Comparison of ENCODE assay signal across 15 cellular contexts in genomic region chr16:57004387-57005250, GRCh38. TPM values are rescaled to one million over a fixed set of nuclear protein-coding genes. Genes with fewer than 3 reads are reported as not detected.
DNase-seq lines count a peak whose midpoint lies in the region; ATAC-seq, FAIRE-seq and TF ChIP-seq lines count a peak whose summit lies in the region.
"Had no signal": no experiment of that assay in that cellular context is flagged by ENCODE, and none has a peak within 500 bp of the region (broad histone marks: within the 10 kb centered on the region; RNA-seq: fewer than 3 reads in every experiment).

No MANE protein-coding gene starts in this region.

- H3K9ac ChIP-seq in H9 (ENCODE audit: extremely low read depth, insufficient read length, low read length) (no peak overlapping the region), astrocyte (ENCODE audit: low read length) (no peak overlapping the region)

- ATAC-seq in activated CD8-positive, alpha-beta memory T cell treated with anti-CD3 and anti-CD28 coated beads, Interleukin-2, amount 10 ng/mL, durations not matched to agents 7 days and 5 days = no peak
- ATAC-seq in sciatic nerve = no peak
- no peak for ATAC-seq in GM21723 (IDR thresholded peaks at IDR 0.05; ENCODE audit: unreplicated experiment)
- no peak for ATAC-seq in right cardiac atrium

- H3K27me3 Mint-ChIP-seq in activated CD8-positive, alpha-beta memory T cell treated with anti-CD3 and anti-CD28 coated beads, Interleukin-2, amount 10 ng/mL, durations not matched to agents 7 days and 5 days = no peaks in the 10 kb centered on the region
- H3K27me3 Mint-ChIP-seq in H9 (ENCODE audit: low read depth) = no peaks in the 10 kb centered on the region; the same call in none of the 2 replicates
- H3K27me3 Mint-ChIP-seq in astrocyte (ENCODE audit: low read depth, unreplicated experiment) = no peaks in the 10 kb centered on the region

- H3T11ph ChIP-seq in H9 (ENCODE audit: low read length) = no peak overlapping the region

- H3K4me1 ChIP-seq in H9 (ENCODE audit: insufficient read depth, low read length) (peaks cover 3% of the 10 kb centered on the region; the same call in 1 of the 2 replicates), astrocyte (ENCODE audit: insufficient read depth, low read length) (peaks cover 15% of the 10 kb centered on the region), right cardiac atrium (ENCODE audit: control insufficient read depth, insufficient read depth, low read length) (peaks cover 6% of the 10 kb centered on the region)

- H3K4me3 ChIP-seq in astrocyte (ENCODE audit: insufficient read depth, low read depth, low read length) = no peak overlapping the region
- H3K4me3 ChIP-seq in right cardiac atrium (ENCODE audit: low read length) = no peak overlapping the region
- H3K4me3 ChIP-seq: skin epidermis had no signal

- intact Hi-C loops in sciatic nerve (cut with DNase I) = no loop called here
- intact Hi-C loops in right cardiac atrium (cut with DNase I) = no loop called here

- H3K14ac ChIP-seq in H9 (ENCODE audit: insufficient read depth, low read length) = no peak overlapping the region

- H4K5ac ChIP-seq in H9 (ENCODE audit: insufficient read length, low read depth, low read length) = no peak overlapping the region

- WGBS in H9 (ENCODE audit: extremely low coverage, insufficient read length, low lambda C conversion rate) = no CpG with 5 or more reads among the region's 15 CpGs
- 77% methylated on average over 15 of the region's 15 CpGs for WGBS in right cardiac atrium

- H3K27ac Mint-ChIP-seq in activated CD8-positive, alpha-beta memory T cell treated with anti-CD3 and anti-CD28 coated beads, Interleukin-2, amount 10 ng/mL, durations not matched to agents 7 days and 5 days = peak overlapping the region; percentile 79
- H3K27ac Mint-ChIP-seq in H9 = peak overlapping the region; percentile 16 to 40 (median 29); a peak in 2 of 7 replicates
- peak overlapping the region; percentile 1 for H3K27ac Mint-ChIP-seq in astrocyte (ENCODE audit: unreplicated experiment)

- no peak overlapping the region for H2BK120ac ChIP-seq in H9 (ENCODE audit: low read depth, low read length, poor library complexity, severe bottlenecking)

- TF ChIP-seq CTCF in H9 (conservative IDR thresholded peaks at IDR 0.05) (no peak), astrocyte (IDR thresholded peaks at IDR 0.05; ENCODE audit: insufficient read depth, low read depth, low read length) (no peak)

- H3K23ac ChIP-seq in H9 (ENCODE audit: insufficient read length, low read depth, low read length) = no peak overlapping the region

- no peak for FAIRE-seq in astrocyte (lab: Jason Lieb, UNC)
- FAIRE-seq: islet of Langerhans had no signal

- no peak overlapping the region for H3K27ac ChIP-seq in H9 (ENCODE audit: insufficient read length, low read depth, low read length)
- H3K27ac ChIP-seq in astrocyte (ENCODE audit: low read depth, low read length) = no peak overlapping the region
- no peak overlapping the region for H3K27ac ChIP-seq in right cardiac atrium (ENCODE audit: low read length)

- H2BK20ac ChIP-seq in H9 (ENCODE audit: low read depth, low read length, poor library complexity, severe bottlenecking) = no peak overlapping the region

- peak overlapping the region; percentile 31 for H3K4me3 Mint-ChIP-seq in activated CD8-positive, alpha-beta memory T cell treated with anti-CD3 and anti-CD28 coated beads, Interleukin-2, amount 10 ng/mL, durations not matched to agents 7 days and 5 days
- H3K4me3 Mint-ChIP-seq in H9 (no peak overlapping the region), astrocyte (ENCODE audit: unreplicated experiment) (no peak overlapping the region)

- H3K79me2 ChIP-seq in H9 (ENCODE audit: insufficient read depth, low read length) (no peaks in the 10 kb centered on the region), astrocyte (ENCODE audit: insufficient read depth, low read length) (peaks cover 12% of the 10 kb centered on the region)

- no peak overlapping the region for H3K4ac ChIP-seq in H9 (ENCODE audit: low read depth, low read length)

- H4K20me1 ChIP-seq in H9 (ENCODE audit: control insufficient read depth, insufficient read depth, insufficient read length) = no peaks in the 10 kb centered on the region
- no peaks in the 10 kb centered on the region for H4K20me1 ChIP-seq in astrocyte (ENCODE audit: insufficient read depth, low read length)

- H4K8ac ChIP-seq in H9 (replicated peaks; ENCODE audit: insufficient read length, low read depth, low read length) = no peak overlapping the region

- H3K23me2 ChIP-seq in H9 (ENCODE audit: insufficient read length, low read depth, low read length, poor library complexity, severe bottlenecking) = no peaks in the 10 kb centered on the region

- H3K9me3 ChIP-seq in H9 (ENCODE audit: control insufficient read depth, low read depth, low read length) (no peaks in the 10 kb centered on the region), astrocyte (ENCODE audit: insufficient read depth, low read depth, low read length) (no peaks in the 10 kb centered on the region), right cardiac atrium (ENCODE audit: control insufficient read depth, low read length) (no peaks in the 10 kb centered on the region)

- peaks cover 82% of the 10 kb centered on the region for H3K4me1 Mint-ChIP-seq in activated CD8-positive, alpha-beta memory T cell treated with anti-CD3 and anti-CD28 coated beads, Interleukin-2, amount 10 ng/mL, durations not matched to agents 7 days and 5 days
- H3K4me1 Mint-ChIP-seq in H9 (peaks cover 12 to 14% of the 10 kb centered on the region in 2 experiments), astrocyte (ENCODE audit: low read depth, unreplicated experiment) (peaks cover 8% of the 10 kb centered on the region)

- no peak overlapping the region for H2BK15ac ChIP-seq in H9 (ENCODE audit: low read depth, low read length)

- no peak overlapping the region for H2BK5ac ChIP-seq in H9 (ENCODE audit: insufficient read length, low read length)

- no peaks in the 10 kb centered on the region for H3K79me1 ChIP-seq in H9 (ENCODE audit: insufficient read depth, low read depth, low read length, poor library complexity, severe bottlenecking)

- no peak overlapping the region for H2AFZ ChIP-seq in H9 (ENCODE audit: low read length)
- H2AFZ ChIP-seq in astrocyte (ENCODE audit: low read depth, low read length) = no peak overlapping the region

- H3K36me3 ChIP-seq in astrocyte (ENCODE audit: insufficient read depth, low read length) = no peaks in the 10 kb centered on the region

- H3K4me2 ChIP-seq in H9 (ENCODE audit: insufficient read depth, insufficient read length, low read length) = no peak overlapping the region
- H3K4me2 ChIP-seq in astrocyte (ENCODE audit: low read length) = no peak overlapping the region

- H4K91ac ChIP-seq in H9 (ENCODE audit: insufficient read length, low read depth, low read length) = no peak overlapping the region

- H3K36me3 Mint-ChIP-seq in activated CD8-positive, alpha-beta memory T cell treated with anti-CD3 and anti-CD28 coated beads, Interleukin-2, amount 10 ng/mL, durations not matched to agents 7 days and 5 days = peaks cover 41% of the 10 kb centered on the region
- H3K36me3 Mint-ChIP-seq in H9 (ENCODE audit: insufficient read depth in 1 of 3, low read depth in 3 of 3) (no peaks in the 10 kb centered on the region), astrocyte (ENCODE audit: low read depth, unreplicated experiment) (peaks cover 7% of the 10 kb centered on the region)

- H3K27me3 ChIP-seq in H9 (ENCODE audit: insufficient read depth, low read length) (peaks cover 2% of the 10 kb centered on the region; the same call in 1 of the 2 replicates), astrocyte (ENCODE audit: insufficient read depth, low read length) (no peaks in the 10 kb centered on the region), right cardiac atrium (ENCODE audit: control insufficient read depth, insufficient read depth) (no peaks in the 10 kb centered on the region)

- no peak overlapping the region for H2AK5ac ChIP-seq in H9 (ENCODE audit: insufficient read length, low read length)

- H3K9me3 Mint-ChIP-seq in activated CD8-positive, alpha-beta memory T cell treated with anti-CD3 and anti-CD28 coated beads, Interleukin-2, amount 10 ng/mL, durations not matched to agents 7 days and 5 days (ENCODE audit: low read depth) = no peaks in the 10 kb centered on the region
- peaks cover 0 to 5% of the 10 kb centered on the region in 2 experiments; a peak in 1 of 5 replicates for H3K9me3 Mint-ChIP-seq in H9
- no peaks in the 10 kb centered on the region for H3K9me3 Mint-ChIP-seq in astrocyte (ENCODE audit: unreplicated experiment)

- no peak overlapping the region for H3K18ac ChIP-seq in H9 (ENCODE audit: insufficient read length, low read depth, low read length)

- CTCF ChIA-PET in activated CD8-positive, alpha-beta memory T cell treated with anti-CD3 and anti-CD28 coated beads, Interleukin-2, amount 10 ng/mL, durations not matched to agents 7 days and 5 days (lab: Charles Lee) = interaction anchor here (0.7 to 3.1 kb wide), 7 partner anchors 9 to 41 kb away, joined by 3 to 12 read pairs (median 4); partner anchors contain the start of gene NLRC5

- no peak overlapping the region for H3K56ac ChIP-seq in H9 (ENCODE audit: insufficient read length, low read depth, low read length)

- DNase-seq in activated CD8-positive, alpha-beta memory T cell treated with anti-CD3 and anti-CD28 coated beads, Interleukin-2, amount 10 ng/mL, durations not matched to agents 7 days and 5 days = no peak
- DNase-seq in activated CD8-positive, alpha-beta memory T cell treated with anti-CD3 and anti-CD28 coated beads, Interleukin-2, amount 50 U/mL, for 4 hours = no peak
- DNase-seq in H9 (no peak), astrocyte (ENCODE audit: low read depth) (no peak), sciatic nerve (ENCODE audit: low spot score) (peak; percentile 30), T1000 (lab: John Stamatoyannopoulos, UW) (no peak), right cardiac atrium (no peak)
- DNase-seq: activated CD4-positive, CD25-positive, alpha-beta regulatory T cell; cortex of kidney; NCI-H2029; SHP77; trophoblast cell had no signal

- no peak overlapping the region for H2BK12ac ChIP-seq in H9 (ENCODE audit: insufficient read length, low read depth, low read length)

RNA-seq across cellular contexts. Expression of gene NLRC5, which starts 15.3 kb away (rescaled TPM):
- 100 to 1,000 TPM; 156 to 287 TPM for total RNA-seq in activated CD8-positive, alpha-beta memory T cell treated with anti-CD3 and anti-CD28 coated beads, Interleukin-2, amount 10 ng/mL, durations not matched to agents 7 days and 5 days
- total RNA-seq in H9 (2021) (1.6 and 2.4 TPM in 2 replicates), astrocyte (29.9 and 33.1 TPM in 2 replicates), sciatic nerve (60.1 TPM), right cardiac atrium (10 to 100 TPM in 2 of 4 donors, 1 to 10 TPM in 2; 7.9 to 25.0 (median 13.1) TPM)
- 8.2 TPM for polyA plus RNA-seq in right cardiac atrium

RNA-seq across cellular contexts. Expression of gene CETP, which starts 42.9 kb away (rescaled TPM):
- not detected for total RNA-seq in activated CD8-positive, alpha-beta memory T cell treated with anti-CD3 and anti-CD28 coated beads, Interleukin-2, amount 10 ng/mL, durations not matched to agents 7 days and 5 days
- total RNA-seq in H9 (2021) = not detected in 2 replicates
- 0.17 TPM in 1 of 2 replicates, not detected in the other for total RNA-seq in astrocyte
- 8.2 TPM for total RNA-seq in sciatic nerve
- total RNA-seq in right cardiac atrium = under 1 TPM in 2 of 4 donors, not detected in 2; 0.46 to 0.59 TPM
- polyA plus RNA-seq in right cardiac atrium = 0.34 TPM

Comparison
In these comparisons a context has a peak if more than half of its experiments do, and no peak if none do; other contexts are left out.
1. H3K27ac Mint-ChIP-seq: peak in every context shown above with its lines; median percentile 79 in activated CD8-positive, alpha-beta memory T cell treated with anti-CD3 and anti-CD28 coated beads, Interleukin-2, amount 10 ng/mL, durations not matched to agents 7 days and 5 days; 29 in H9; 1 in astrocyte.